ENCODE assay signal across 19 cellular contexts in the genomic region with DNA sequence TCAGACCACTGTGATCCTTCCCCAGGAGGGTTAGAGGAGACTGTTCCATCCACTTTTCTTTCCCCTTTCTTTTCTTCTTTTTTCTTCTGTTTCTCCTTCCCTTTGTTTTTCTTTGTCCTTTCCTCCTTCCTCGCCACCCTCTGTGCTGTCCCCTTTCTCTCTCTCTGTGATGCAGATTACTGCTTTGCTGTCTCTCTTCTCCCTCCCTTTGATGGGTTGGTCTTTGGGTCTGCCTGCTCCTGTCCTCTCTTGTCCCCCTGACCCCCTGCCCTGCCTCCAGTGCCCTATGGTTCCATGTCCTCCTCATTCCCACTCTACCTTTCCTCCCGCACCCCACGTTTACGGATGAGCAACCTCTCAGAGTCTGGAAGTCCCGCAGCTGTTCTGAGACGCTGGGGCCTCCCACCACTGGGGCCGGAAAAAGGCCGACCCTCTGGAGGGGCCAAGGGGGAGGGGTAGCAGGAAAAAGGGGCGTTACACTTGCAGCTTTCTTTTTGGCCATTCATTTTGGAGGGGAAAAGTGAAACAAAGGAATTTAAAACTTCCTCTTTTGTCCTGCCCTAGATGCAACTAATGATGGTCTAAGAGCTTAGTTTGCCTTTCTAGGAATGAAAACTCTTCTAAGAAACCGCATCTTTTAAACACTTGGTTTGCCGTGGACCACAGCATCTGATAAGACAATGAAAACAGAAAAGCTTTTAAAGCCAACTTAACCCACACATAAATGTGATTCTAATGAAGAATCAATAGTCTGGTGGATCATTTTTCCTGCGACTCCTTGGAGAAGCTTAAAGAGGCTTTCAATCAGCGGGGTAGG. TPM values are rescaled to one million over a fixed set of nuclear protein-coding genes. Genes with fewer than 3 reads are reported as not detected.
DNase-seq lines count a peak whose midpoint lies in the region; ATAC-seq, FAIRE-seq and TF ChIP-seq lines count a peak whose summit lies in the region.
"Had no signal": no experiment of that assay in that cellular context is flagged by ENCODE, and none has a peak within 500 bp of the region (broad histone marks: within the 10 kb centered on the region; RNA-seq: fewer than 3 reads in every experiment).

No MANE protein-coding gene starts in this region.

- peak overlapping the region; percentile 20 to 49 for H3K4me3 Mint-ChIP-seq in CD14-positive monocyte
- no peak overlapping the region for H3K4me3 Mint-ChIP-seq in activated CD8-positive, alpha-beta T cell treated with anti-CD3 and anti-CD28 coated beads for 36 hours
- H3K4me3 Mint-ChIP-seq: activated CD4-positive, alpha-beta memory T cell treated with anti-CD3 and anti-CD28 coated beads for 36 hours had no signal

- H3K4me3 ChIP-seq in Jurkat, Clone E6-1 (ENCODE audit: low read length): no peak overlapping the region
- H3K4me3 ChIP-seq: prostate gland had no signal

- intact Hi-C loops in CD14-positive monocyte (cut with micrococcal nuclease): no loop called here
- intact Hi-C loops in activated CD8-positive, alpha-beta T cell treated with anti-CD3 and anti-CD28 coated beads for 36 hours (cut with micrococcal nuclease): no loop called here

- no peak overlapping the region for H3K27ac Mint-ChIP-seq in CD14-positive monocyte
- H3K27ac Mint-ChIP-seq in activated CD8-positive, alpha-beta T cell treated with anti-CD3 and anti-CD28 coated beads for 36 hours: no peak overlapping the region
- H3K27ac Mint-ChIP-seq: activated CD4-positive, alpha-beta memory T cell treated with anti-CD3 and anti-CD28 coated beads for 36 hours had no signal

- peaks cover 0 to 10% (median 0%) of the 10 kb centered on the region in 7 donors for H3K9me3 Mint-ChIP-seq in CD14-positive monocyte
- no peaks in the 10 kb centered on the region for H3K9me3 Mint-ChIP-seq in activated CD8-positive, alpha-beta T cell treated with anti-CD3 and anti-CD28 coated beads for 36 hours
- H3K9me3 Mint-ChIP-seq: activated CD4-positive, alpha-beta memory T cell treated with anti-CD3 and anti-CD28 coated beads for 36 hours had no signal

- CTCF ChIA-PET in activated CD8-positive, alpha-beta T cell treated with anti-CD3 and anti-CD28 coated beads for 36 hours (lab: Charles Lee): no interaction called here

- no peak for ATAC-seq in activated CD8-positive, alpha-beta T cell treated with anti-CD3 and anti-CD28 coated beads for 36 hours
- no peak for ATAC-seq in GM19467 (IDR thresholded peaks at IDR 0.05; ENCODE audit: unreplicated experiment)
- no peak for ATAC-seq in HG02623 (IDR thresholded peaks at IDR 0.05; ENCODE audit: unreplicated experiment)
- ATAC-seq: Right ventricle myocardium inferior had no signal

- no peaks in the 10 kb centered on the region for H3K36me3 Mint-ChIP-seq in CD14-positive monocyte
- no peaks in the 10 kb centered on the region for H3K36me3 Mint-ChIP-seq in activated CD8-positive, alpha-beta T cell treated with anti-CD3 and anti-CD28 coated beads for 36 hours (ENCODE audit: low read depth)
- H3K36me3 Mint-ChIP-seq: activated CD4-positive, alpha-beta memory T cell treated with anti-CD3 and anti-CD28 coated beads for 36 hours had no signal

- POLR2A ChIA-PET in activated CD8-positive, alpha-beta T cell treated with anti-CD3 and anti-CD28 coated beads for 36 hours (lab: Charles Lee): interaction anchor here (0.9 kb wide), 1 partner anchor 12 kb away, joined by 4 read pairs; no protein-coding TSS in a partner anchor

- DNase-seq in CD14-positive monocyte (ENCODE audit: low spot score) (no peak), iPS-NIHi11 (ENCODE audit: low spot score) (peak; percentile 16), HuH-7.5 (ENCODE audit: low spot score) (no peak), frontal cortex (ENCODE audit: low spot score in 2 of 2) (no peak)
- peak; percentile 16 for DNase-seq in Jurkat, Clone E6-1 (ENCODE audit: low read depth, low spot score)
- peak; percentile 11 for DNase-seq in activated CD8-positive, alpha-beta T cell treated with anti-CD3 and anti-CD28 coated beads for 36 hours
- DNase-seq: activated CD4-positive, alpha-beta memory T cell treated with anti-CD3 and anti-CD28 coated beads for 36 hours; activated effector memory CD4-positive, alpha-beta T cell treated with Interleukin-2 at 50 U/mL for 16 hours; effector CD4-positive, alpha-beta T cell; foreskin fibroblast; GOT3; NCI-H2081 treated with DMSO at 0.1 percent for 48 hours; NCI-H774 had no signal

- H3K4me1 Mint-ChIP-seq in CD14-positive monocyte: peaks cover 8% of the 10 kb centered on the region
- H3K4me1 Mint-ChIP-seq in activated CD8-positive, alpha-beta T cell treated with anti-CD3 and anti-CD28 coated beads for 36 hours (ENCODE audit: low read depth): peaks cover 14% of the 10 kb centered on the region

- FAIRE-seq in frontal cortex (lab: Jason Lieb, UNC): no peak
- FAIRE-seq: bronchial epithelial cell had no signal

- TF ChIP-seq CTCF in CD14-positive monocyte (IDR thresholded peaks at IDR 0.05): no peak
- TF ChIP-seq CTCF in activated CD8-positive, alpha-beta T cell treated with anti-CD3 and anti-CD28 coated beads for 36 hours (IDR thresholded peaks at IDR 0.05): no peak

- H3K27me3 Mint-ChIP-seq in CD14-positive monocyte (ENCODE audit: low read depth in 3 of 3): peaks cover 31 to 36% (median 34%) of the 10 kb centered on the region in 3 donors
- H3K27me3 Mint-ChIP-seq in activated CD8-positive, alpha-beta T cell treated with anti-CD3 and anti-CD28 coated beads for 36 hours: peaks cover 15% of the 10 kb centered on the region

RNA-seq across cellular contexts. Expression of gene TSR2, which starts 24.5 kb away (rescaled TPM):
- 10 to 100 TPM; 13.0 to 18.0 TPM for polyA plus RNA-seq in CD14-positive monocyte
- polyA plus RNA-seq in Jurkat, Clone E6-1 (2012; ENCODE audit: insufficient read depth, insufficient read length): 51.1 TPM
- 10 to 100 TPM; 31.2 to 32.5 TPM for total RNA-seq in activated CD8-positive, alpha-beta T cell treated with anti-CD3 and anti-CD28 coated beads for 36 hours
- 13.0 TPM for total RNA-seq in frontal cortex

RNA-seq across cellular contexts. Expression of gene WNK3, which starts 57.9 kb away (rescaled TPM):
- not detected for polyA plus RNA-seq in CD14-positive monocyte
- not detected for polyA plus RNA-seq in Jurkat, Clone E6-1 (2012; ENCODE audit: insufficient read depth, insufficient read length)
- under 1 TPM; 0.45 to 0.47 TPM for total RNA-seq in activated CD8-positive, alpha-beta T cell treated with anti-CD3 and anti-CD28 coated beads for 36 hours
- 71.3 TPM for total RNA-seq in frontal cortex
- total RNA-seq: MCF 10A had no signal

Comparison
In these comparisons a context has a peak if more than half of its experiments do, and no peak if none do; other contexts are left out.
1. DNase-seq: peak in Jurkat, Clone E6-1 (single experiment), activated CD8-positive, alpha-beta T cell treated with anti-CD3 and anti-CD28 coated beads for 36 hours (single experiment) and iPS-NIHi11 (single experiment); none in CD14-positive monocyte (single experiment), HuH-7.5 (single experiment) and frontal cortex (0 of 2).
2. RNA of gene WNK3, which starts 57.9 kb away (total RNA-seq): 71.3 TPM in frontal cortex (single experiment); 0.45 to 0.47 TPM in activated CD8-positive, alpha-beta T cell treated with anti-CD3 and anti-CD28 coated beads for 36 hours; every median in the first group is over 10 times any median in the second.